In genomic region chr4:94444771-94445170, GRCh38 we compare ENCODE assay signal across 15 cellular contexts.
"Had no signal": no experiment of that assay in that cellular context is flagged by ENCODE, and none has a peak within 500 bp of the region (broad histone marks: within the 10 kb centered on the region; RNA-seq: fewer than 3 reads in every experiment).

No MANE protein-coding gene starts in this region.

- H3K27ac ChIP-seq: adrenal gland, cardiac muscle cell, heart right ventricle, right atrium auricular region, suprapubic skin, upper lobe of left lung, WERI-Rb-1 had no signal

- H3K4me3 ChIP-seq: adrenal gland, cardiac muscle cell, heart right ventricle, right atrium auricular region, suprapubic skin, upper lobe of left lung had no signal

- H3K9me3 ChIP-seq: adrenal gland, heart right ventricle, right atrium auricular region, suprapubic skin, upper lobe of left lung had no signal

- DNase-seq: activated CD4-positive, alpha-beta T cell treated with anti-CD3 and anti-CD28 coated beads, Interleukin-2, amount 50 U/mL, for 4 hours; activated gamma-delta T cell; adrenal gland; effector memory CD8-positive, alpha-beta T cell; heart right ventricle; left ventricle myocardium superior; occipital lobe; small intestine; stimulated activated CD4-positive, alpha-beta T cell treated with anti-CD3 and anti-CD28 coated beads, Interleukin-15, amount 100 ng/mL, for 24 hours; stimulated activated CD4-positive, alpha-beta T cell treated with anti-CD3 and anti-CD28 coated beads, Interleukin-2, amount 100 ng/mL, for 48 hours; upper lobe of left lung; WERI-Rb-1 had no signal

- H3K36me3 ChIP-seq: adrenal gland, cardiac muscle cell, heart right ventricle, right atrium auricular region, suprapubic skin, upper lobe of left lung, WERI-Rb-1 had no signal

- H3K27me3 ChIP-seq: adrenal gland, cardiac muscle cell, heart right ventricle, right atrium auricular region, suprapubic skin, upper lobe of left lung had no signal

- ATAC-seq: effector memory CD8-positive, alpha-beta T cell; heart right ventricle; left ventricle myocardium superior had no signal

- H3K4me1 ChIP-seq: upper lobe of left lung had no signal
